ENCODE assay signal across 19 cellular contexts in the genomic region with DNA sequence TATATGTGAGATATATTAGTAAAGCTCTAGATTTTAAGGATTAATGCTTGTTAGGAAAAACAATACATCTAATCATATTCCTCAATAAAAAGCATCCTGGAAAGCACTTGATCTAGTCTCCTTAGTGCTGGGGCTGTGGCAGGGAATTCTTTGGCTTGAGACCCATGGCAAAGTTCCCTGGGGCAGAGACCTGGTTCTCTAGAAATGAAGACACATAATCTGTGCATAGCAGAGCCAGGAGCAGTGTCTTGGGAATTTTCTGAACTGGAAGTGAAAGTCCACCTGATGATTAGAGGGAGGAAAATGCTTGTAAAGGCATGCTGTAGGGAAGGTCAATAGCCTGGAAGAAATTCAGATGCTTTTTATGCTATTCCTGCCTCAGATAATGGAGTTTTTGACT.
A peak's percentile ranks its signal among the peaks of the same experiment; 100 is the strongest.
DNase-seq lines count a peak whose midpoint lies in the region; ATAC-seq and TF ChIP-seq lines count a peak whose summit lies in the region.
"Had no signal": no experiment of that assay in that cellular context is flagged by ENCODE, and none has a peak within 500 bp of the region (broad histone marks: within the 10 kb centered on the region; RNA-seq: fewer than 3 reads in every experiment).

No MANE protein-coding gene starts in this region.

- H3K23ac ChIP-seq in H9 (ENCODE audit: insufficient read length, low read depth, low read length): no peak overlapping the region

- no peak overlapping the region for H4K8ac ChIP-seq in H9 (replicated peaks; ENCODE audit: insufficient read length, low read depth, low read length)

- H3K4me2 ChIP-seq in H9 (ENCODE audit: insufficient read depth, insufficient read length, low read length): no peak overlapping the region

- H3K36me3 Mint-ChIP-seq in H9 (ENCODE audit: insufficient read depth in 1 of 3, low read depth in 3 of 3): peaks cover 8 to 9% (median 9%) of the 10 kb centered on the region in 3 experiments
- no peaks in the 10 kb centered on the region for H3K36me3 Mint-ChIP-seq in activated naive CD4-positive, alpha-beta T cell treated with anti-CD3 and anti-CD28 coated beads, Interleukin-2, amount 10 ng/mL, durations not matched to agents 7 days and 5 days
- H3K36me3 Mint-ChIP-seq: CD8-positive, alpha-beta T cell had no signal

- H3K56ac ChIP-seq in H9 (ENCODE audit: insufficient read length, low read depth, low read length): no peak overlapping the region

- H3K27me3 ChIP-seq in H9 (ENCODE audit: insufficient read depth, low read length) (no peaks in the 10 kb centered on the region), WERI-Rb-1 (ENCODE audit: insufficient read depth, low read depth, severe bottlenecking) (no peaks in the 10 kb centered on the region)

- no peaks in the 10 kb centered on the region for H3K36me3 ChIP-seq in WERI-Rb-1

- no peak overlapping the region for H2AFZ ChIP-seq in H9 (ENCODE audit: low read length)
- H2AFZ ChIP-seq: GM23248 had no signal

- H4K20me1 ChIP-seq in H9 (ENCODE audit: control insufficient read depth, insufficient read depth, insufficient read length): no peaks in the 10 kb centered on the region

- no peak overlapping the region for H3T11ph ChIP-seq in H9 (ENCODE audit: low read length)

- ATAC-seq in sciatic nerve (peak; percentile 54), GM18861 (IDR thresholded peaks at IDR 0.05; ENCODE audit: unreplicated experiment) (no peak), GM21390 (IDR thresholded peaks at IDR 0.05; ENCODE audit: unreplicated experiment) (no peak)
- ATAC-seq: CD8-positive, alpha-beta T cell; HepG2 had no signal

- H3K4ac ChIP-seq in H9 (ENCODE audit: low read depth, low read length): no peak overlapping the region

- H4K5ac ChIP-seq in H9 (ENCODE audit: insufficient read length, low read depth, low read length): no peak overlapping the region

- H3K23me2 ChIP-seq in H9 (ENCODE audit: insufficient read length, low read depth, low read length, poor library complexity, severe bottlenecking): no peaks in the 10 kb centered on the region

- H3K9me3 ChIP-seq in H9 (ENCODE audit: control insufficient read depth, low read depth, low read length): no peaks in the 10 kb centered on the region
- no peaks in the 10 kb centered on the region for H3K9me3 ChIP-seq in WERI-Rb-1 (ENCODE audit: severe bottlenecking)

- H3K27ac Mint-ChIP-seq in H9: peak overlapping the region in 2 of 3 experiments; percentile 53 to 84; a peak in 3 of 7 replicates
- H3K27ac Mint-ChIP-seq in activated naive CD4-positive, alpha-beta T cell treated with anti-CD3 and anti-CD28 coated beads, Interleukin-2, amount 10 ng/mL, durations not matched to agents 7 days and 5 days: no peak overlapping the region
- H3K27ac Mint-ChIP-seq: CD14-positive monocyte; CD8-positive, alpha-beta T cell had no signal

- peaks cover 2 to 3% of the 10 kb centered on the region in 2 experiments; a peak in 2 of 4 replicates for H3K4me1 Mint-ChIP-seq in H9
- no peaks in the 10 kb centered on the region for H3K4me1 Mint-ChIP-seq in activated naive CD4-positive, alpha-beta T cell treated with anti-CD3 and anti-CD28 coated beads, Interleukin-2, amount 10 ng/mL, durations not matched to agents 7 days and 5 days
- H3K4me1 Mint-ChIP-seq: CD14-positive monocyte had no signal

- H4K91ac ChIP-seq in H9 (ENCODE audit: insufficient read length, low read depth, low read length): no peak overlapping the region

- no peaks in the 10 kb centered on the region for H3K4me1 ChIP-seq in H9 (ENCODE audit: insufficient read depth, low read length)

- H3K9me3 Mint-ChIP-seq in H9: peaks cover 7 to 10% of the 10 kb centered on the region in 2 experiments; a peak in 4 of 5 replicates
- H3K9me3 Mint-ChIP-seq in activated naive CD4-positive, alpha-beta T cell treated with anti-CD3 and anti-CD28 coated beads, Interleukin-2, amount 10 ng/mL, durations not matched to agents 7 days and 5 days: peaks cover 8% of the 10 kb centered on the region

- TF ChIP-seq CTCF in H9 (conservative IDR thresholded peaks at IDR 0.05) (no peak), WERI-Rb-1 (IDR thresholded peaks at IDR 0.05; ENCODE audit: low read depth, low read length) (no peak)

- no peak overlapping the region for H2BK5ac ChIP-seq in H9 (ENCODE audit: insufficient read length, low read length)

- H2BK12ac ChIP-seq in H9 (ENCODE audit: insufficient read length, low read depth, low read length): no peak overlapping the region

- no peak overlapping the region for H3K14ac ChIP-seq in H9 (ENCODE audit: insufficient read depth, low read length)

- CTCF ChIA-PET in activated naive CD4-positive, alpha-beta T cell treated with anti-CD3 and anti-CD28 coated beads, Interleukin-2, amount 10 ng/mL, durations not matched to agents 7 days and 5 days (lab: Charles Lee): no interaction called here

- no peak overlapping the region for H2AK5ac ChIP-seq in H9 (ENCODE audit: insufficient read length, low read length)

- no peaks in the 10 kb centered on the region for H3K79me1 ChIP-seq in H9 (ENCODE audit: insufficient read depth, low read depth, low read length, poor library complexity, severe bottlenecking)

- H2BK20ac ChIP-seq in H9 (ENCODE audit: low read depth, low read length, poor library complexity, severe bottlenecking): no peak overlapping the region

- no peaks in the 10 kb centered on the region for H3K79me2 ChIP-seq in H9 (ENCODE audit: insufficient read depth, low read length)

- peak; percentile 10 for DNase-seq in NCI-H2171 treated with DMSO at 0.1 percent for 48 hours (lab: John Stamatoyannopoulos, UW)
- DNase-seq in NCI-H2171 (lab: John Stamatoyannopoulos, UW): no peak
- DNase-seq in H9: no peak
- DNase-seq in WERI-Rb-1: no peak
- no peak for DNase-seq in sciatic nerve (ENCODE audit: low spot score)
- no peak for DNase-seq in activated naive CD4-positive, alpha-beta T cell treated with anti-CD3 and anti-CD28 coated beads, Interleukin-2, amount 10 ng/mL, durations not matched to agents 7 days and 5 days
- DNase-seq: CD8-positive, alpha-beta T cell; COR-L47; DMS153; DMS79 treated with DMSO at 0.1 percent for 48 hours; EL; GDM1; GM23248; H7 had no signal

- H2BK15ac ChIP-seq in H9 (ENCODE audit: low read depth, low read length): no peak overlapping the region

- H3K4me3 ChIP-seq in WERI-Rb-1 (ENCODE audit: low read depth, low read length): no peak overlapping the region
- H3K4me3 ChIP-seq: GM23248 had no signal

- H2BK120ac ChIP-seq in H9 (ENCODE audit: low read depth, low read length, poor library complexity, severe bottlenecking): no peak overlapping the region

- no peaks in the 10 kb centered on the region for H3K27me3 Mint-ChIP-seq in H9 (ENCODE audit: low read depth)
- H3K27me3 Mint-ChIP-seq in activated naive CD4-positive, alpha-beta T cell treated with anti-CD3 and anti-CD28 coated beads, Interleukin-2, amount 10 ng/mL, durations not matched to agents 7 days and 5 days: no peaks in the 10 kb centered on the region

- H3K4me3 Mint-ChIP-seq in H9: no peak overlapping the region
- no peak overlapping the region for H3K4me3 Mint-ChIP-seq in activated naive CD4-positive, alpha-beta T cell treated with anti-CD3 and anti-CD28 coated beads, Interleukin-2, amount 10 ng/mL, durations not matched to agents 7 days and 5 days
- H3K4me3 Mint-ChIP-seq: CD14-positive monocyte; CD8-positive, alpha-beta T cell had no signal

- intact Hi-C loops in sciatic nerve (cut with DNase I): no loop called here

- H3K27ac ChIP-seq in H9 (ENCODE audit: insufficient read length, low read depth, low read length): no peak overlapping the region
- H3K27ac ChIP-seq in WERI-Rb-1: peak overlapping the region; percentile 41; the same call in 1 of the 2 replicates
- H3K27ac ChIP-seq: 22Rv1, GM23248 had no signal

- no peak overlapping the region for H3K9ac ChIP-seq in H9 (ENCODE audit: extremely low read depth, insufficient read length, low read length)
- H3K9ac ChIP-seq: GM23248 had no signal

- H3K18ac ChIP-seq in H9 (ENCODE audit: insufficient read length, low read depth, low read length): no peak overlapping the region
